In the genomic region with DNA sequence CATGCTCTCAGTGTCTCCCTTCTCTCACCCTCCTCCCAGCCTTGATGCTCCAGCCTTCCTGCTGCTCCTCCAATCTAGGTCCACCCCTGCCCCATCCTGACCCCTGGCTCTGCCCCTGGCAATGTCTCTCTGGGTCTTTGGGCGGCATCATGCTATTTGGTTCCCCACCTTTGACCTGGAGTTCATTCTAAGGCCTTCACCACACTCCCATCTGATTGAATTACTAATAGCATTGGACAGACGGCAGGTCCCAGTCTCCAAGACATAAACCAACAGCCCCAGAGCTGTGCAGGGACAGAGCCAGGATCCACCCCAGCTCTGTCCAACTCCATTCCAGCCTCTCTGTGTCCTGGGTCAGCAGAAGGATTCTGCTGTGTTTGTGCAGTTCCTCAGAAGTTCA, we compare ENCODE assay signal across 14 cellular contexts. TPM values are rescaled to one million over a fixed set of nuclear protein-coding genes. Genes with fewer than 3 reads are reported as not detected.
"Had no signal": no experiment of that assay in that cellular context is flagged by ENCODE, and none has a peak within 500 bp of the region (broad histone marks: within the 10 kb centered on the region; RNA-seq: fewer than 3 reads in every experiment).

No MANE protein-coding gene starts in this region.

- H3K9me3 ChIP-seq: MG63, SJSA1 had no signal

- H3K27me3 ChIP-seq: MG63, SJSA1 had no signal

- H3K36me3 ChIP-seq: MG63, SJSA1 had no signal

- DNase-seq: NCI-H1417 treated with DMSO at 0.1 percent for 48 hours, NCI-H1930, NCI-H2081 treated with DMSO at 0.1 percent for 48 hours, NCI-H2171, NCI-H226, NCI-H510A, NCI-H524 treated with DMSO at 0.1 percent for 48 hours, NCI-H774, SIG-M5 had no signal

- H3K4me3 ChIP-seq: MG63, SJSA1, SK-N-MC had no signal

- H3K27ac ChIP-seq: SJSA1, SK-N-MC had no signal

RNA-seq across cellular contexts. Expression of gene APOL4, which starts 7.2 kb away (rescaled TPM):
- total RNA-seq: HT1080, IMR-90 had no signal
